In the genomic region with DNA sequence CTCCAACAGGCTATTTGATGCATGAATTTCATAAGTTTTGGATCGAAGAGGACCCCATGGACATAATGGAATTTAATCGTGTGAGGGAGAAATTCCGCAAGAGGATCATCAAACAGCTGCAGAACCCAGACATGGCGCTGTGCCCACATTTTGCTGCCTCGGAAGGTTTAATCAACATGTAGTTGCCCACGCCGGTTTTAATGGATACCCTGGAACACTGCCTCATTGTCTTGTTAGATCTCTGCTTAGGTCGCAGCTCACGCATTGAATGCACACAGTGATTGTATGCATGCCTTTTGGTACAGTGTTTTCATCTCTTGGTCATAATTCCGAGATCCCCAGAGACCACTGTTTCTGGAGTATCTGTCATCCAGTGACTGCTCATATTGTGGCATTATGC, we compare ENCODE assay signal across 26 cellular contexts. TPM values are rescaled to one million over a fixed set of nuclear protein-coding genes. Genes with fewer than 3 reads are reported as not detected.
DNase-seq lines count a peak whose midpoint lies in the region; ATAC-seq, FAIRE-seq and TF ChIP-seq lines count a peak whose summit lies in the region.
"Had no signal": no experiment of that assay in that cellular context is flagged by ENCODE, and none has a peak within 500 bp of the region (broad histone marks: within the 10 kb centered on the region; RNA-seq: fewer than 3 reads in every experiment).

No MANE protein-coding gene starts in this region.

- TF ChIP-seq CTCF in gastrocnemius medialis (IDR thresholded peaks at IDR 0.05 in 4 of 5, conservative IDR thresholded peaks at IDR 0.05 in 1 of 5), result no peak
- TF ChIP-seq CTCF in stomach (IDR thresholded peaks at IDR 0.05), result no peak

- no peaks in the 10 kb centered on the region for H3K27me3 ChIP-seq in gastrocnemius medialis
- H3K27me3 ChIP-seq in stomach, result no peaks in the 10 kb centered on the region
- H3K27me3 ChIP-seq: esophagus squamous epithelium, upper lobe of left lung had no signal

- ATAC-seq in gastrocnemius medialis (no peak), GM19324 (IDR thresholded peaks at IDR 0.05; ENCODE audit: low FRiP score, unreplicated experiment) (no peak)
- ATAC-seq: A549; activated CD8-positive, alpha-beta memory T cell treated with anti-CD3 and anti-CD28 coated beads, Interleukin-2, amount 10 ng/mL, durations not matched to agents 7 days and 5 days; sciatic nerve; SK-N-SH treated with all-trans-retinoic acid at 6 μM for 48 hours had no signal

- H3K36me3 ChIP-seq in gastrocnemius medialis (no peaks in the 10 kb centered on the region), stomach (no peaks in the 10 kb centered on the region)
- H3K36me3 ChIP-seq: BE2C, esophagus squamous epithelium, upper lobe of left lung, WERI-Rb-1 had no signal

- no peak for TF ChIP-seq POLR2A in gastrocnemius medialis (IDR thresholded peaks at IDR 0.05)
- TF ChIP-seq POLR2A in stomach (IDR thresholded peaks at IDR 0.05), result no peak

- intact Hi-C loops in head of caudate nucleus (cut with DNase I), result no loop called here
- intact Hi-C loops in gastrocnemius medialis (cut with DNase I; ENCODE audit: low total_unique reads), result no loop called here
- intact Hi-C loops in stomach (cut with DNase I; ENCODE audit: low total_unique reads), result no loop called here

- peak; percentile 77 for FAIRE-seq in urothelium cell line (lab: Jason Lieb, UNC)
- FAIRE-seq: A549, keratinocyte had no signal

- peak; percentile 0 for DNase-seq in NCI-H345 (lab: John Stamatoyannopoulos, UW)
- no peak for DNase-seq in NCI-H345 treated with DMSO at 0.1 percent for 48 hours (lab: John Stamatoyannopoulos, UW; ENCODE audit: unreplicated experiment)
- peak; percentile 57 for DNase-seq in RPMI7951 (ENCODE audit: low read depth)
- DNase-seq in head of caudate nucleus, result peak in 30 of 42 donors; percentile 17 to 64 (median 35)
- peak; percentile 47 for DNase-seq in urothelium cell line (ENCODE audit: low spot score)
- no peak for DNase-seq in gastrocnemius medialis
- no peak for DNase-seq in stomach
- DNase-seq: activated CD4-positive, alpha-beta T cell treated with anti-CD3 and anti-CD28 coated beads, Interleukin-2, amount 10 ng/mL, durations not matched to agents 24 days and 14 days; activated CD8-positive, alpha-beta memory T cell treated with anti-CD3 and anti-CD28 coated beads, Interleukin-2, amount 10 ng/mL, durations not matched to agents 7 days and 5 days; activated naive CD4-positive, alpha-beta T cell treated with anti-CD3 and anti-CD28 coated beads, Interleukin-2, amount 50 U/mL, for 16 hours; BE2C; Caco-2; DND-41; endodermal cell; esophagus squamous epithelium; NCI-H1417 treated with DMSO at 0.1 percent for 48 hours; NCI-H2107; NCI-H510A treated with DMSO at 0.1 percent for 48 hours; upper lobe of left lung; WERI-Rb-1 had no signal

- WGBS in stomach, 5 donors, result 63 to 77% (median 67%) methylated on average over 10 of the region's 10 CpGs

- H3K4me1 ChIP-seq in gastrocnemius medialis (no peaks in the 10 kb centered on the region), stomach (no peaks in the 10 kb centered on the region)
- H3K4me1 ChIP-seq: A549, BE2C, Caco-2, esophagus squamous epithelium, upper lobe of left lung had no signal

- in situ Hi-C loops in gastrocnemius medialis (cut with MboI; ENCODE audit: low sequenced_read_pairs in 4 of 4), result no loop called here

- H3K27ac ChIP-seq in gastrocnemius medialis, result no peak overlapping the region
- H3K27ac ChIP-seq in stomach, result no peak overlapping the region
- H3K27ac ChIP-seq: A549, esophagus squamous epithelium, RWPE1, upper lobe of left lung, WERI-Rb-1 had no signal

- no peak for TF ChIP-seq EP300 in stomach (IDR thresholded peaks at IDR 0.05)

- no peak overlapping the region for H3K4me3 ChIP-seq in gastrocnemius medialis
- no peak overlapping the region for H3K4me3 ChIP-seq in stomach
- H3K4me3 ChIP-seq: A549, esophagus squamous epithelium, upper lobe of left lung had no signal

- no peaks in the 10 kb centered on the region for H3K9me3 ChIP-seq in gastrocnemius medialis
- H3K9me3 ChIP-seq in stomach, result no peaks in the 10 kb centered on the region
- H3K9me3 ChIP-seq: A549, BE2C, Caco-2, esophagus squamous epithelium, upper lobe of left lung had no signal

RNA-seq across cellular contexts. Expression of a gene that starts 46.8 kb away (rescaled TPM):
- 0.68 TPM in 1 of 2 replicates, not detected in the other for total RNA-seq in RPMI7951 (2014; rRNA removed; shearing (Covaris generic))
- 1,000 to 10,000 TPM in 3 of 4 donors, 100 to 1,000 TPM in 1; 586 to 5,775 (median 2,747) TPM for total RNA-seq in gastrocnemius medialis
- total RNA-seq in stomach, result not detected
- polyA plus RNA-seq in stomach, result 1 to 10 TPM in 1 of 3 donors, not detected in 2; 5.3 TPM
- total RNA-seq: activated CD4-positive, alpha-beta T cell treated with anti-CD3 and anti-CD28 coated beads, Interleukin-2, amount 10 ng/mL, durations not matched to agents 24 days and 14 days; activated CD8-positive, alpha-beta memory T cell treated with anti-CD3 and anti-CD28 coated beads, Interleukin-2, amount 10 ng/mL, durations not matched to agents 7 days and 5 days; Caco-2; endodermal cell; esophagus squamous epithelium; sciatic nerve had no signal

Comparison
In these comparisons a context has a peak if more than half of its experiments do, and no peak if none do; other contexts are left out.
1. DNase-seq: peak in NCI-H345 (single experiment), RPMI7951 (single experiment), head of caudate nucleus (30 of 42) and urothelium cell line (single experiment); none in NCI-H345 treated with DMSO at 0.1 percent for 48 hours (single experiment), gastrocnemius medialis (0 of 2) and stomach (single experiment).
2. RNA of a gene that starts 46.8 kb away (total RNA-seq): 586 to 5,775 TPM in gastrocnemius medialis; 0.68 TPM in RPMI7951 and not detected in stomach; every median in the first group is over 100 times any median in the second.